7 cellular contexts compared by ENCODE assay signal in genomic region chr7:121053219-121053618, GRCh38.
"Had no signal": no experiment of that assay in that cellular context is flagged by ENCODE, and none has a peak within 500 bp of the region (broad histone marks: within the 10 kb centered on the region; RNA-seq: fewer than 3 reads in every experiment).

No MANE protein-coding gene starts in this region.

- H3K9me3 Mint-ChIP-seq: IgD-negative memory B cell had no signal

- ATAC-seq: HepG2 had no signal

- H3K4me3 Mint-ChIP-seq: IgD-negative memory B cell had no signal

- FAIRE-seq: HepG2, HTR-8/SVneo had no signal

- H3K4me1 Mint-ChIP-seq: IgD-negative memory B cell had no signal

- H3K36me3 Mint-ChIP-seq: IgD-negative memory B cell had no signal

- H3K27ac Mint-ChIP-seq: IgD-negative memory B cell had no signal

- DNase-seq: IMR-90, KBM-7, KG1 had no signal

- H3K27ac ChIP-seq: HL-60 had no signal
